In genomic region chr2:101706819-101707177, GRCh38 we compare ENCODE assay signal across 11 cellular contexts. TPM values are rescaled to one million over a fixed set of nuclear protein-coding genes. Genes with fewer than 3 reads are reported as not detected.
A peak's percentile ranks its signal among the peaks of the same experiment; 100 is the strongest.
DNase-seq lines count a peak whose midpoint lies in the region; ATAC-seq, FAIRE-seq and TF ChIP-seq lines count a peak whose summit lies in the region.
"Had no signal": no experiment of that assay in that cellular context is flagged by ENCODE, and none has a peak within 500 bp of the region (broad histone marks: within the 10 kb centered on the region; RNA-seq: fewer than 3 reads in every experiment).

No MANE protein-coding gene starts in this region.

- H3K4ac ChIP-seq in H9 (ENCODE audit: low read depth, low read length), result no peak overlapping the region

- no peaks in the 10 kb centered on the region for H3K27me3 Mint-ChIP-seq in H9 (ENCODE audit: low read depth)

- TF ChIP-seq POLR2A in GM12892 (IDR thresholded peaks at IDR 0.05; ENCODE audit: low read depth, low read length), result no peak

- H2AFZ ChIP-seq in H9 (ENCODE audit: low read length), result no peak overlapping the region

- H3K23me2 ChIP-seq in H9 (ENCODE audit: insufficient read length, low read depth, low read length, poor library complexity, severe bottlenecking), result no peaks in the 10 kb centered on the region

- H3K79me1 ChIP-seq in H9 (ENCODE audit: insufficient read depth, low read depth, low read length, poor library complexity, severe bottlenecking), result peaks cover 5% of the 10 kb centered on the region

- no peak overlapping the region for H3K4me3 ChIP-seq in fibroblast of villous mesenchyme (ENCODE audit: low read depth, low read length)
- H3K4me3 ChIP-seq: right atrium auricular region, SJSA1 had no signal

- no peak overlapping the region for H2BK120ac ChIP-seq in H9 (ENCODE audit: low read depth, low read length, poor library complexity, severe bottlenecking)

- no CpG with 5 or more reads among the region's 1 CpG for WGBS in H9 (ENCODE audit: extremely low coverage, insufficient read length, low lambda C conversion rate)

- H3K14ac ChIP-seq in H9 (ENCODE audit: insufficient read depth, low read length), result no peak overlapping the region

- H3K27me3 ChIP-seq in H9 (ENCODE audit: insufficient read depth, low read length), result no peaks in the 10 kb centered on the region
- H3K27me3 ChIP-seq: right atrium auricular region, SJSA1 had no signal

- no peak overlapping the region for H4K5ac ChIP-seq in H9 (ENCODE audit: insufficient read length, low read depth, low read length)

- 0 out of 5 replicates have a peak, but pooled peaks cover 0 to 4% of the 10 kb centered on the region in 2 experiments for H3K9me3 Mint-ChIP-seq in H9

- no peak overlapping the region for H2AK5ac ChIP-seq in H9 (ENCODE audit: insufficient read length, low read length)

- H3K18ac ChIP-seq in H9 (ENCODE audit: insufficient read length, low read depth, low read length), result no peak overlapping the region

- no peak overlapping the region for H4K8ac ChIP-seq in H9 (replicated peaks; ENCODE audit: insufficient read length, low read depth, low read length)

- no peak for DNase-seq in GM12892 (ENCODE audit: insufficient read length)
- DNase-seq in fibroblast of villous mesenchyme (ENCODE audit: low read depth), result peak; percentile 64
- DNase-seq in HuH-7 (ENCODE audit: low spot score), result no peak
- no peak for DNase-seq in DMS 273 treated with DMSO at 0.1 percent for 48 hours (lab: John Stamatoyannopoulos, UW)
- no peak for DNase-seq in hippocampal formation (lab: John Stamatoyannopoulos, UW)
- DNase-seq in H9, result no peak
- DNase-seq: hypothalamus had no signal

- H4K20me1 ChIP-seq in H9 (ENCODE audit: control insufficient read depth, insufficient read depth, insufficient read length), result peaks cover 5% of the 10 kb centered on the region

- no peak overlapping the region for H2BK5ac ChIP-seq in H9 (ENCODE audit: insufficient read length, low read length)

- H3T11ph ChIP-seq in H9 (ENCODE audit: low read length), result no peak overlapping the region

- H3K27ac ChIP-seq in H9 (ENCODE audit: insufficient read length, low read depth, low read length), result no peak overlapping the region
- H3K27ac ChIP-seq: SJSA1 had no signal

- no peak overlapping the region for H4K91ac ChIP-seq in H9 (ENCODE audit: insufficient read length, low read depth, low read length)

- no peak overlapping the region for H2BK15ac ChIP-seq in H9 (ENCODE audit: low read depth, low read length)

- no peak overlapping the region for H3K23ac ChIP-seq in H9 (ENCODE audit: insufficient read length, low read depth, low read length)

- H2BK20ac ChIP-seq in H9 (ENCODE audit: low read depth, low read length, poor library complexity, severe bottlenecking), result no peak overlapping the region

- TF ChIP-seq CTCF in fibroblast of villous mesenchyme (IDR thresholded peaks at IDR 0.05; ENCODE audit: insufficient read depth, low read depth, low read length), result no peak
- no peak for TF ChIP-seq CTCF in H9 (conservative IDR thresholded peaks at IDR 0.05)

- H3K9ac ChIP-seq in H9 (ENCODE audit: extremely low read depth, insufficient read length, low read length), result no peak overlapping the region

- peaks cover 54 to 60% of the 10 kb centered on the region in 2 experiments for H3K4me1 Mint-ChIP-seq in H9

- H3K56ac ChIP-seq in H9 (ENCODE audit: insufficient read length, low read depth, low read length), result no peak overlapping the region

- no peak overlapping the region for H3K4me3 Mint-ChIP-seq in H9

- no peaks in the 10 kb centered on the region for H3K9me3 ChIP-seq in H9 (ENCODE audit: control insufficient read depth, low read depth, low read length)
- H3K9me3 ChIP-seq: right atrium auricular region, SJSA1 had no signal

- peaks cover 11% of the 10 kb centered on the region; the same call in 1 of the 2 replicates for H3K4me1 ChIP-seq in H9 (ENCODE audit: insufficient read depth, low read length)

- no peak overlapping the region for H3K4me2 ChIP-seq in H9 (ENCODE audit: insufficient read depth, insufficient read length, low read length)

- H2BK12ac ChIP-seq in H9 (ENCODE audit: insufficient read length, low read depth, low read length), result no peak overlapping the region

- H3K27ac Mint-ChIP-seq in H9, result no peak overlapping the region

- ATAC-seq in GM21390 (IDR thresholded peaks at IDR 0.05; ENCODE audit: unreplicated experiment), result peak; percentile 49
- peak; percentile 62 for ATAC-seq in HG03565 (IDR thresholded peaks at IDR 0.05; ENCODE audit: unreplicated experiment)

- peaks cover 47% of the 10 kb centered on the region; the same call in 1 of the 2 replicates for H3K79me2 ChIP-seq in H9 (ENCODE audit: insufficient read depth, low read length)

- peak; percentile 51 for FAIRE-seq in GM12892 (lab: Jason Lieb, UNC)

- H3K36me3 Mint-ChIP-seq in H9 (ENCODE audit: insufficient read depth in 1 of 3, low read depth in 3 of 3), result peaks cover 15 to 29% (median 26%) of the 10 kb centered on the region in 3 experiments

RNA-seq across cellular contexts. Expression of gene MAP4K4, which starts 9.3 kb away (rescaled TPM):
- polyA plus RNA-seq in GM12892 (2012; ENCODE audit: missing spikeins), result 3.9 TPM
- 88.3 and 95.0 TPM in 2 replicates for total RNA-seq in fibroblast of villous mesenchyme
- total RNA-seq in H9 (2021), result 125 and 132 TPM in 2 replicates
